Comparison of ENCODE assay signal across 8 cellular contexts in the genomic region with DNA sequence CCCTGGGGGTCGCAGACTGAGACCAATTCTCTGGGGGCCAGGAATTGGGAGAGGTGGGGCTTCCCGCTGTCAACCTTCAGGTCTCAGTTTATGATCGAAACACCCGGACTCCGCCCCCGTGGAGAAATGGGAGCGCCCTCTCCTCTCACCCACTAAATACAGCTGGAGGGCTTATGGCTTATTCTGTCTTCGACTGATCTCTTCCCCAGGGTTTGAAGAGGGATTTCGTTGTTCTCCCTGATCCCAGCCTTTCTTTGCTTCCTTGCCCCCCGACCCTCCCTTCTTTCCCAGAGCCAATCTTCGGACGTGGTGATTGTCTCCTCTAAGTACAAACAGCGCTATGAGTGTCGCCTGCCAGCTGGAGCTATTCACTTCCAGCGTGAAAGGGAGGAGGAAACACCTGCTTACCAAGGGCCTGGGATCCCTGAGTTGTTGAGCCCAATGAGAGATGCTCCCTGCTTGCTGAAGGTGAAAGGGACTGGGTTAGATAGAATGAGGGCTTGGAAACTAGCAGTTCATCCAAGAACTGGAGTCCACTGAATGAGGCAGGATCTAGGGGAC. TPM values are rescaled to one million over a fixed set of nuclear protein-coding genes. Genes with fewer than 3 reads are reported as not detected.
DNase-seq lines count a peak whose midpoint lies in the region; ATAC-seq and TF ChIP-seq lines count a peak whose summit lies in the region.

No MANE protein-coding gene starts in this region.

- H3K27me3 ChIP-seq in heart right ventricle (peaks cover 0 to 12% (median 0%) of the 10 kb centered on the region in 7 donors), Peyer's patch (no peaks in the 10 kb centered on the region), psoas muscle (ENCODE audit: insufficient read depth in 3 of 3, low read length in 2 of 3) (peaks cover 0 to 6% (median 0%) of the 10 kb centered on the region in 3 donors)

- 1 to 2% methylated on average over 15 of the region's 15 CpGs for WGBS in heart right ventricle, 2 donors
- 0 to 1% (median 1%) methylated on average over 15 of the region's 15 CpGs for WGBS in psoas muscle, 3 donors

- TF ChIP-seq POLR2A in Peyer's patch (IDR thresholded peaks at IDR 0.05), result no peak

- H3K9me3 ChIP-seq in heart right ventricle (peaks cover 0 to 5% (median 0%) of the 10 kb centered on the region in 11 donors), Peyer's patch (no peaks in the 10 kb centered on the region), psoas muscle (no peaks in the 10 kb centered on the region)

- H3K36me3 ChIP-seq in heart right ventricle (peaks cover 0 to 41% (median 9%) of the 10 kb centered on the region in 9 donors), Peyer's patch (peaks cover 0 to 26% (median 0%) of the 10 kb centered on the region in 3 donors), psoas muscle (ENCODE audit: insufficient read depth in 1 of 2, low read depth in 1 of 2) (peaks cover 14 to 38% of the 10 kb centered on the region in 2 donors)

- no peak for DNase-seq in heart right ventricle
- DNase-seq in cardiac septum (ENCODE audit: low spot score), result no peak
- DNase-seq in Peyer's patch, result peak in 2 of 3 donors; percentile 32 to 54
- DNase-seq in fibroblast of villous mesenchyme (ENCODE audit: low read depth), result no peak
- no peak for DNase-seq in psoas muscle
- DNase-seq in UCSD-AML1 (lab: John Stamatoyannopoulos, UW; ENCODE audit: unreplicated experiment), result no peak
- no peak for DNase-seq in activated CD8-positive, alpha-beta memory T cell treated with anti-CD3 and anti-CD28 coated beads for 24 hours
- no peak for DNase-seq in OCI-M1 (lab: John Stamatoyannopoulos, UW)

- H3K27ac ChIP-seq in heart right ventricle, result peak overlapping the region in 9 of 10 donors; percentile 59 to 92 (median 79)
- H3K27ac ChIP-seq in Peyer's patch, result peak overlapping the region; percentile 73 to 83 (median 76)
- H3K27ac ChIP-seq in psoas muscle, result peak overlapping the region; percentile 88

- TF ChIP-seq CTCF in heart right ventricle (IDR thresholded peaks at IDR 0.05), result no peak
- no peak for TF ChIP-seq CTCF in Peyer's patch (IDR thresholded peaks at IDR 0.05)
- no peak for TF ChIP-seq CTCF in fibroblast of villous mesenchyme (IDR thresholded peaks at IDR 0.05; ENCODE audit: insufficient read depth, low read depth, low read length)
- TF ChIP-seq CTCF in psoas muscle (IDR thresholded peaks at IDR 0.05), result no peak

- intact Hi-C loops in heart right ventricle (cut with DNase I), result no loop called here
- intact Hi-C loops in cardiac septum (cut with DNase I), result loop anchor here (5.0 kb wide), 1 partner anchor 172 kb away; a partner anchor contains a TSS
- intact Hi-C loops in psoas muscle (cut with DNase I), result loop anchor here in 1 of 2 donors (5.0 kb wide), 1 partner anchor 147 kb away; a partner anchor contains a TSS

- H3K4me1 ChIP-seq in heart right ventricle (peaks cover 0 to 21% (median 12%) of the 10 kb centered on the region in 9 donors), Peyer's patch (peaks cover 0 to 17% (median 5%) of the 10 kb centered on the region in 4 donors), psoas muscle (peaks cover 10% of the 10 kb centered on the region)

- peak in 2 of 8 donors; percentile 0 to 2 for ATAC-seq in heart right ventricle
- ATAC-seq in psoas muscle, result peak in 1 of 4 donors; percentile 2

- peak overlapping the region; percentile 62 to 92 (median 82) for H3K4me3 ChIP-seq in heart right ventricle
- H3K4me3 ChIP-seq in Peyer's patch, result peak overlapping the region; percentile 63 to 86 (median 76)
- peak overlapping the region; percentile 81 for H3K4me3 ChIP-seq in fibroblast of villous mesenchyme (ENCODE audit: low read depth, low read length)
- H3K4me3 ChIP-seq in psoas muscle, result peak overlapping the region; percentile 89

RNA-seq across cellular contexts. Expression of a gene that starts 0.6 kb away (rescaled TPM):
- total RNA-seq in heart right ventricle (100 to 1,000 TPM in 7 of 10 donors, 10 to 100 TPM in 3; 84.9 to 181 (median 113) TPM), cardiac septum (133 TPM), Peyer's patch (100 to 1,000 TPM; 275 to 353 (median 292) TPM), fibroblast of villous mesenchyme (95.3 and 98.0 TPM in 2 replicates), psoas muscle (10 to 100 TPM; 56.6 to 64.4 (median 61.5) TPM)
- polyA plus RNA-seq in heart right ventricle (100 to 1,000 TPM in 1 of 2 donors, 10 to 100 TPM in 1; 96.9 to 173 TPM), psoas muscle (10 to 100 TPM; 53.0 to 76.4 (median 74.6) TPM)

RNA-seq across cellular contexts. Expression of a gene that starts 44.0 kb away (rescaled TPM):
- 10 to 100 TPM in 2 of 10 donors, 1 to 10 TPM in 8; 3.4 to 13.1 (median 6.6) TPM for total RNA-seq in heart right ventricle
- polyA plus RNA-seq in heart right ventricle, result 10 to 100 TPM in 1 of 2 donors, 1 to 10 TPM in 1; 5.3 to 17.3 TPM
- 6.1 TPM for total RNA-seq in cardiac septum
- 1 to 10 TPM; 2.5 to 9.1 (median 3.1) TPM for total RNA-seq in Peyer's patch
- 0.32 and 0.43 TPM in 2 replicates for total RNA-seq in fibroblast of villous mesenchyme
- total RNA-seq in psoas muscle, result 1 to 10 TPM; 3.5 to 9.6 (median 5.8) TPM
- polyA plus RNA-seq in psoas muscle, result 1 to 10 TPM; 2.5 to 3.9 (median 2.9) TPM

RNA-seq across cellular contexts. Expression of a gene that starts 50.3 kb away (rescaled TPM):
- total RNA-seq in heart right ventricle (10 to 100 TPM; 21.1 to 37.4 (median 26.9) TPM), cardiac septum (25.1 TPM), Peyer's patch (10 to 100 TPM; 45.7 to 65.7 (median 55.6) TPM), fibroblast of villous mesenchyme (39.9 and 62.2 TPM in 2 replicates), psoas muscle (10 to 100 TPM; 14.6 to 21.0 (median 18.8) TPM)
- polyA plus RNA-seq in heart right ventricle (10 to 100 TPM; 29.8 to 36.6 TPM), psoas muscle (10 to 100 TPM; 16.8 to 31.2 (median 23.2) TPM)

RNA-seq across cellular contexts. Expression of a gene that starts 57.6 kb away (rescaled TPM):
- total RNA-seq in heart right ventricle (10 to 100 TPM; 37.0 to 74.0 (median 52.0) TPM), cardiac septum (46.3 TPM), Peyer's patch (10 to 100 TPM; 14.7 to 97.4 (median 28.8) TPM), fibroblast of villous mesenchyme (226 and 299 TPM in 2 replicates), psoas muscle (10 to 100 TPM; 38.0 to 74.1 (median 53.6) TPM)
- polyA plus RNA-seq in heart right ventricle (10 to 100 TPM; 21.7 to 61.7 TPM), psoas muscle (100 to 1,000 TPM in 1 of 3 donors, 10 to 100 TPM in 2; 52.8 to 105 (median 56.6) TPM)

Comparison
In these comparisons a context has a peak if more than half of its experiments do, and no peak if none do; other contexts are left out.
1. DNase-seq: peak in Peyer's patch (2 of 3); none in heart right ventricle (0 of 2), cardiac septum (single experiment), fibroblast of villous mesenchyme (single experiment), psoas muscle (0 of 2), UCSD-AML1 (single experiment), activated CD8-positive, alpha-beta memory T cell treated with anti-CD3 and anti-CD28 coated beads for 24 hours (single experiment) and OCI-M1 (single experiment).
2. Peak in every context shown above with its lines, with median percentiles within 50 percentile points of each other: H3K27ac ChIP-seq and H3K4me3 ChIP-seq.